Comparison of ENCODE assay signal across 8 cellular contexts in genomic region chr5:64165500-64166200, GRCh38. TPM values are rescaled to one million over a fixed set of nuclear protein-coding genes. Genes with fewer than 3 reads are reported as not detected.
DNase-seq lines count a peak whose midpoint lies in the region; ATAC-seq and TF ChIP-seq lines count a peak whose summit lies in the region.

RNF180 (plus strand) TSS chr5:64165843; CDS start chr5:64200808, 34,965 bp downstream.

- H3K27ac ChIP-seq in HEK293 (ENCODE audit: extremely low read depth, low read depth, low read length): peak within 1 kb of the TSS; percentile 54; the same call in 1 of the 2 replicates
- H3K27ac ChIP-seq in WERI-Rb-1: no peak within 1 kb of the TSS
- no peak within 1 kb of the TSS for H3K27ac ChIP-seq in naive thymus-derived CD4-positive, alpha-beta T cell (ENCODE audit: low read depth, low read length)

- H3K36me3 Mint-ChIP-seq in naive thymus-derived CD4-positive, alpha-beta T cell: peaks cover 0 to 5% (median 0%) of the 10 kb centered on the region in 5 donors

- H3K36me3 ChIP-seq in BJ (ENCODE audit: control insufficient read depth, insufficient read depth, low read length) (no peaks in the 10 kb centered on the region), HEK293 (ENCODE audit: control insufficient read depth in 2 of 2, insufficient read depth in 1 of 2, low read length in 2 of 2) (no peaks in the 10 kb centered on the region), WERI-Rb-1 (no peaks in the 10 kb centered on the region)
- H3K36me3 ChIP-seq in naive thymus-derived CD4-positive, alpha-beta T cell (ENCODE audit: control insufficient read depth in 2 of 3, insufficient read depth in 3 of 3, low read length in 3 of 3): no peaks in the 10 kb centered on the region

- CTCF ChIA-PET in BJ (lab: Yijun Ruan, JAX): interaction anchor here (0.8 to 3.1 kb wide), 2 partner anchors 15 to 17 kb away, joined by 3 to 14 read pairs; no protein-coding TSS in a partner anchor
- CTCF ChIA-PET in HEK293 (lab: Yijun Ruan, JAX): interaction anchor here (0.6 to 0.7 kb wide), 2 partner anchors 11 to 40 kb away, joined by 3 read pairs; no protein-coding TSS in a partner anchor
- CTCF ChIA-PET in naive thymus-derived CD4-positive, alpha-beta T cell (lab: Charles Lee): no interaction called here

- no peaks in the 10 kb centered on the region for H3K4me1 ChIP-seq in HEK293 (ENCODE audit: control insufficient read depth, insufficient read depth, low read length)
- H3K4me1 ChIP-seq in naive thymus-derived CD4-positive, alpha-beta T cell (ENCODE audit: control insufficient read depth in 2 of 2, insufficient read depth in 2 of 2, low read length in 2 of 2): no peaks in the 10 kb centered on the region

- no peak within 1 kb of the TSS for H3K27ac Mint-ChIP-seq in naive thymus-derived CD4-positive, alpha-beta T cell

- peaks cover 26 to 51% (median 37%) of the 10 kb centered on the region in 5 donors for H3K27me3 Mint-ChIP-seq in naive thymus-derived CD4-positive, alpha-beta T cell

- H3K9me3 ChIP-seq in HEK293 (ENCODE audit: control insufficient read depth, insufficient read depth, low read depth, low read length): no peaks in the 10 kb centered on the region
- no peaks in the 10 kb centered on the region for H3K9me3 ChIP-seq in WERI-Rb-1 (ENCODE audit: severe bottlenecking)
- no peaks in the 10 kb centered on the region for H3K9me3 ChIP-seq in naive thymus-derived CD4-positive, alpha-beta T cell (ENCODE audit: control insufficient read depth in 2 of 3, low read length in 3 of 3)

- H3K4me1 Mint-ChIP-seq in naive thymus-derived CD4-positive, alpha-beta T cell: peaks cover 0 to 11% (median 7%) of the 10 kb centered on the region in 7 donors

- POLR2A ChIA-PET in BJ (lab: Charles Lee): no interaction called here
- POLR2A ChIA-PET in HEK293 (lab: Yijun Ruan, JAX): no interaction called here
- POLR2A ChIA-PET in naive thymus-derived CD4-positive, alpha-beta T cell (lab: Charles Lee): no interaction called here

- ATAC-seq in naive thymus-derived CD4-positive, alpha-beta T cell: peak; percentile 12

- intact Hi-C loops in naive thymus-derived CD4-positive, alpha-beta T cell (cut with micrococcal nuclease): no loop called here

- H3K27me3 ChIP-seq in BJ (ENCODE audit: control insufficient read depth, insufficient read depth, low read length) (peaks cover 3% of the 10 kb centered on the region), WERI-Rb-1 (ENCODE audit: insufficient read depth, low read depth, severe bottlenecking) (no peaks in the 10 kb centered on the region)
- peaks cover 0 to 5% of the 10 kb centered on the region in 2 donors for H3K27me3 ChIP-seq in naive thymus-derived CD4-positive, alpha-beta T cell (ENCODE audit: control insufficient read depth in 2 of 2, insufficient read depth in 2 of 2, low read length in 2 of 2)

- H3K4me3 ChIP-seq in BJ (ENCODE audit: low read depth, low read length) (peak within 1 kb of the TSS; percentile 75), HEK293 (ENCODE audit: low read depth, low read length) (peak within 1 kb of the TSS; percentile 56), WERI-Rb-1 (ENCODE audit: low read depth, low read length) (peak within 1 kb of the TSS; percentile 57), fibroblast of villous mesenchyme (ENCODE audit: low read depth, low read length) (peak within 1 kb of the TSS; percentile 55)
- no peak within 1 kb of the TSS for H3K4me3 ChIP-seq in naive thymus-derived CD4-positive, alpha-beta T cell (ENCODE audit: low read length)

- TF ChIP-seq CTCF in BJ (IDR thresholded peaks at IDR 0.05; ENCODE audit: insufficient read depth, low read depth, low read length) (no peak), HEK293 (tag by site-specific recombination; IDR thresholded peaks at IDR 0.05) (no peak), WERI-Rb-1 (IDR thresholded peaks at IDR 0.05; ENCODE audit: low read depth, low read length) (no peak), fibroblast of villous mesenchyme (IDR thresholded peaks at IDR 0.05; ENCODE audit: insufficient read depth, low read depth, low read length) (no peak)

- peak within 1 kb of the TSS; percentile 14 to 67 (median 44) for H3K4me3 Mint-ChIP-seq in naive thymus-derived CD4-positive, alpha-beta T cell

- no peak for DNase-seq in BJ (ENCODE audit: low read depth)
- peak; percentile 39 for DNase-seq in WERI-Rb-1
- DNase-seq in fibroblast of villous mesenchyme (ENCODE audit: low read depth): peak; percentile 19
- peak in 1 of 9 donors; percentile 23 for DNase-seq in naive thymus-derived CD4-positive, alpha-beta T cell
- DNase-seq in NCI-H1436 treated with DMSO at 0.1 percent for 48 hours (lab: John Stamatoyannopoulos, UW): no peak
- no peak for DNase-seq in GM19240 (ENCODE audit: insufficient read length, low spot score)
- no peak for DNase-seq in NCI-H1694 treated with DMSO at 0.1 percent for 48 hours (lab: John Stamatoyannopoulos, UW)

- peaks cover 0 to 12% (median 2%) of the 10 kb centered on the region in 11 donors for H3K9me3 Mint-ChIP-seq in naive thymus-derived CD4-positive, alpha-beta T cell

TF ChIP-seq in HEK293, 187 proteins besides CTCF, POLR2A, EP300 and RAD21 (continues in another document):
- TF ChIP-seq ZSCAN30 (tag by site-specific recombination; IDR thresholded peaks at IDR 0.05): 0 out of 2 replicates have a peak, but pooled peaks have one; percentile 44
- TF ChIP-seq, protein P1, sequence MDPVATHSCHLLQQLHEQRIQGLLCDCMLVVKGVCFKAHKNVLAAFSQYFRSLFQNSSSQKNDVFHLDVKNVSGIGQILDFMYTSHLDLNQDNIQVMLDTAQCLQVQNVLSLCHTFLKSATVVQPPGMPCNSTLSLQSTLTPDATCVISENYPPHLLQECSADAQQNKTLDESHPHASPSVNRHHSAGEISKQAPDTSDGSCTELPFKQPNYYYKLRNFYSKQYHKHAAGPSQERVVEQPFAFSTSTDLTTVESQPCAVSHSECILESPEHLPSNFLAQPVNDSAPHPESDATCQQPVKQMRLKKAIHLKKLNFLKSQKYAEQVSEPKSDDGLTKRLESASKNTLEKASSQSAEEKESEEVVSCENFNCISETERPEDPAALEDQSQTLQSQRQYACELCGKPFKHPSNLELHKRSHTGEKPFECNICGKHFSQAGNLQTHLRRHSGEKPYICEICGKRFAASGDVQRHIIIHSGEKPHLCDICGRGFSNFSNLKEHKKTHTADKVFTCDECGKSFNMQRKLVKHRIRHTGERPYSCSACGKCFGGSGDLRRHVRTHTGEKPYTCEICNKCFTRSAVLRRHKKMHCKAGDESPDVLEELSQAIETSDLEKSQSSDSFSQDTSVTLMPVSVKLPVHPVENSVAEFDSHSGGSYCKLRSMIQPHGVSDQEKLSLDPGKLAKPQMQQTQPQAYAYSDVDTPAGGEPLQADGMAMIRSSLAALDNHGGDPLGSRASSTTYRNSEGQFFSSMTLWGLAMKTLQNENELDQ (tag by site-specific recombination; IDR thresholded peaks at IDR 0.05; ENCODE audit: low read depth): no peak
- peak; percentile 36 for TF ChIP-seq ZBTB26 (tag by site-specific recombination; optimal IDR thresholded peaks at IDR 0.05)
- TF ChIP-seq ATF2 (tag by site-specific recombination; IDR thresholded peaks at IDR 0.05; ENCODE audit: low read depth): no peak
- TF ChIP-seq, protein P2, sequence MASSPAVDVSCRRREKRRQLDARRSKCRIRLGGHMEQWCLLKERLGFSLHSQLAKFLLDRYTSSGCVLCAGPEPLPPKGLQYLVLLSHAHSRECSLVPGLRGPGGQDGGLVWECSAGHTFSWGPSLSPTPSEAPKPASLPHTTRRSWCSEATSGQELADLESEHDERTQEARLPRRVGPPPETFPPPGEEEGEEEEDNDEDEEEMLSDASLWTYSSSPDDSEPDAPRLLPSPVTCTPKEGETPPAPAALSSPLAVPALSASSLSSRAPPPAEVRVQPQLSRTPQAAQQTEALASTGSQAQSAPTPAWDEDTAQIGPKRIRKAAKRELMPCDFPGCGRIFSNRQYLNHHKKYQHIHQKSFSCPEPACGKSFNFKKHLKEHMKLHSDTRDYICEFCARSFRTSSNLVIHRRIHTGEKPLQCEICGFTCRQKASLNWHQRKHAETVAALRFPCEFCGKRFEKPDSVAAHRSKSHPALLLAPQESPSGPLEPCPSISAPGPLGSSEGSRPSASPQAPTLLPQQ (tag by site-specific recombination; IDR thresholded peaks at IDR 0.05): no peak
- TF ChIP-seq KLF17 (tag by site-specific recombination; IDR thresholded peaks at IDR 0.05): no peak
- no peak for TF ChIP-seq ZNF600 (tag by site-specific recombination; IDR thresholded peaks at IDR 0.05)
- TF ChIP-seq MYNN (tag by site-specific recombination; IDR thresholded peaks at IDR 0.05; ENCODE audit: borderline replicate concordance): no peak

RNA-seq across cellular contexts. Expression of gene RNF180, which starts in this region (rescaled TPM):
- polyA plus RNA-seq in BJ (2011; rRNA removed): 1.0 and 1.8 TPM in 2 replicates
- 1.8 and 2.7 TPM in 2 replicates for polyA minus RNA-seq in BJ (2011; rRNA and poly(A)+ RNA removed)
- 5.5 and 5.6 TPM in 2 replicates for total RNA-seq in fibroblast of villous mesenchyme
- total RNA-seq in naive thymus-derived CD4-positive, alpha-beta T cell: not detected
- polyA plus RNA-seq in naive thymus-derived CD4-positive, alpha-beta T cell: not detected

Comparison
In these comparisons a context has a peak if more than half of its experiments do, and no peak if none do; other contexts are left out.
1. Peak in ATAC-seq in naive thymus-derived CD4-positive, alpha-beta T cell; RNA of the gene not detected or under 1 TPM.
2. DNase-seq: peak in WERI-Rb-1 (single experiment) and fibroblast of villous mesenchyme (single experiment); none in BJ (single experiment), NCI-H1436 treated with DMSO at 0.1 percent for 48 hours (single experiment), GM19240 (single experiment) and NCI-H1694 treated with DMSO at 0.1 percent for 48 hours (single experiment).